8 cellular contexts compared by ENCODE assay signal in the genomic region with DNA sequence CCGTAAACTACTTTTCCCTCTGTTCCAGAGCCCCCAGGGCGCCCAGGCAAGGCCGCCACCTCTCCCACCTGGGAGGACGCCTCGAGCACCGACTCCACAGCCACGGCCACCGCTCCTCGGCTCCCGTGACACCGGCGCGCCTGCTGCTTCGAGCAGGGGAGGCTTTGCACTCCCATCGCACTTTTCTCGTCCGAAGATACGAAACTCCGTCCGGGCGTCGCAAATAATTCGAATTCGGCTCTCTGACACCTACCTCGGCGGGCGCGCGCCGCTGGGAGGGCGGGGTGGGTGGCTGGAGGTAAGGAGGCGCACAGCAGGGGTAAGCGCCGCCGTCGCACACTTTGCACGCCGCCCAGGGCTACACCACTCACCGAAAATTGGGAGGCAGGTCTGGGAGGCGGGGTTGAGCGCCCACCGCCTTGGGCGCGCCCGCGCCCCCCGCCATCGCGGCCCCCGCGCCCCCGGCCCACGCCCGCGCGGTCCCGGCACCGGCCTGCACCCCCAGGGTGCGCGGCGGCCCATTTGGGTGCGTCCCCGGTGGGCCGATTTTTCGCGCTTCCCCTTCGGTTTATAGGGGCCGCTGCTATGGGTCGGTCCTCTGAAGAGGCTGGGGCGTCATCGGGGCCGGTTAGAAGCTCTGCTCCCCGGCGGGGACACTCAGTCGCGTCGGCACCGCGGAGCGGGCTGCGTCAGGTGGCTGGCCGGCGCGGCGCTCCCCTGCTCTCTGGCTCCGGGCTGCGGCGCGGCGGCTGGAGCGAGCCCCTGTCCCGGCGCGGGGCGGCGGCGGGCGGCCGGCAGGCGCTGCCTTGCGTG. TPM values are rescaled to one million over a fixed set of nuclear protein-coding genes. Genes with fewer than 3 reads are reported as not detected.
DNase-seq lines count a peak whose midpoint lies in the region; ATAC-seq and TF ChIP-seq lines count a peak whose summit lies in the region.

No MANE protein-coding gene starts in this region.

- intact Hi-C loops in dorsolateral prefrontal cortex (cut with DNase I) = loop anchor here (1.0 to 5.0 kb wide), 2 partner anchors 154 kb away; partner anchors contain the start of gene PRELID3B (in 2 of the 2)
- intact Hi-C loops in lower leg skin (cut with DNase I; ENCODE audit: low total_unique reads) = no loop called here

- H3K4me3 ChIP-seq in dorsolateral prefrontal cortex = peak overlapping the region; percentile 23 to 85 (median 67)
- peak overlapping the region; percentile 62 for H3K4me3 ChIP-seq in lower leg skin (ENCODE audit: low read depth, poor library complexity, severe bottlenecking)

- 62 to 67% methylated on average over 50 to 95 of the region's 101 CpGs for WGBS in lower leg skin, 2 donors

- H3K27me3 ChIP-seq in dorsolateral prefrontal cortex = no peaks in the 10 kb centered on the region

- peak; percentile 82 for DNase-seq in NCI-H345 (lab: John Stamatoyannopoulos, UW)
- DNase-seq in activated CD4-positive, alpha-beta T cell treated with anti-CD3 and anti-CD28 coated beads, Interleukin-2, amount 50 U/mL, for 24 hours (ENCODE audit: low read depth in 1 of 2, low spot score in 1 of 2) = peak; percentile 65 to 75
- peak; percentile 45 to 86 (median 74) for DNase-seq in dorsolateral prefrontal cortex
- peak; percentile 75 to 96 for DNase-seq in lower leg skin (ENCODE audit: low spot score in 2 of 2)
- DNase-seq in stimulated activated CD4-positive, alpha-beta T cell treated with anti-CD3 and anti-CD28 coated beads, Interleukin-4, amount 100 ng/mL, for 48 hours (ENCODE audit: low read depth in 2 of 2) = peak; percentile 74 to 77

- ATAC-seq in GM18520 (IDR thresholded peaks at IDR 0.05; ENCODE audit: unreplicated experiment) (peak; percentile 33), HG03064 (IDR thresholded peaks at IDR 0.05; ENCODE audit: low read depth, unreplicated experiment) (peak; percentile 31), GM18870 (IDR thresholded peaks at IDR 0.05; ENCODE audit: unreplicated experiment) (no peak)

- TF ChIP-seq POLR2A in lower leg skin (IDR thresholded peaks at IDR 0.05) = peak in 1 of 2 donors; percentile 70

- peak overlapping the region in 26 of 59 donors; percentile 2 to 99 (median 78) for H3K27ac ChIP-seq in dorsolateral prefrontal cortex

- TF ChIP-seq CTCF in dorsolateral prefrontal cortex (IDR thresholded peaks at IDR 0.05 in 54 of 56, conservative IDR thresholded peaks at IDR 0.05 in 2 of 56; ENCODE audit: low read depth in 1 of 56, partially characterized antibody in 56 of 56) = no peak
- TF ChIP-seq CTCF in lower leg skin (IDR thresholded peaks at IDR 0.05) = no peak

RNA-seq across cellular contexts. Expression of gene GNAS, which starts 36.2 kb away (rescaled TPM):
- total RNA-seq in dorsolateral prefrontal cortex (1,000 to 10,000 TPM in 119 of 120 experiments, 100 to 1,000 TPM in 1; 843 to 2,758 (median 1,845) TPM), lower leg skin (100 to 1,000 TPM; 335 to 473 (median 391) TPM)

RNA-seq across cellular contexts. Expression of gene GNAS-AS1, which starts 38.0 kb away (rescaled TPM):
- total RNA-seq in dorsolateral prefrontal cortex (1 to 10 TPM in 36 of 120 experiments, under 1 TPM in 76, not detected in 8; 0.19 to 2.7 (median 0.78) TPM), lower leg skin (under 1 TPM in 1 of 4 donors, not detected in 3; 0.39 TPM)
